ENCODE assay signal across 10 cellular contexts in genomic region chr2:177396630-177397460, GRCh38. TPM values are rescaled to one million over a fixed set of nuclear protein-coding genes. Genes with fewer than 3 reads are reported as not detected.
DNase-seq lines count a peak whose midpoint lies in the region; ATAC-seq, FAIRE-seq and TF ChIP-seq lines count a peak whose summit lies in the region.
"Had no signal": no experiment of that assay in that cellular context is flagged by ENCODE, and none has a peak within 500 bp of the region (broad histone marks: within the 10 kb centered on the region; RNA-seq: fewer than 3 reads in every experiment).

No MANE protein-coding gene starts in this region.

- peak overlapping the region; percentile 4 for H3K4me2 ChIP-seq in keratinocyte (ENCODE audit: control insufficient read depth, extremely low read depth, insufficient read depth, low read depth, low read length)

- no peak for TF ChIP-seq POLR2A in testis (IDR thresholded peaks at IDR 0.05)

- no peaks in the 10 kb centered on the region for H3K27me3 Mint-ChIP-seq in activated T-cell treated with anti-CD3 and anti-CD28 coated beads, Interleukin-2, amount 50 U/mL, for 24 hours
- H3K27me3 Mint-ChIP-seq in activated naive CD8-positive, alpha-beta T cell, result no peaks in the 10 kb centered on the region
- H3K27me3 Mint-ChIP-seq: central memory CD8-positive, alpha-beta T cell had no signal

- no peak for FAIRE-seq in keratinocyte (lab: Jason Lieb, UNC)
- FAIRE-seq in urothelium cell line (lab: Jason Lieb, UNC), result no peak

- intact Hi-C loops in testis (cut with DNase I; ENCODE audit: low total_unique reads), result no loop called here

- H4K20me1 ChIP-seq in keratinocyte (ENCODE audit: control insufficient read depth, extremely low read depth, insufficient read depth, low read length), result no peaks in the 10 kb centered on the region

- H2AFZ ChIP-seq in keratinocyte (ENCODE audit: control insufficient read depth, low read length), result no peak overlapping the region

- ATAC-seq in HG03439 (IDR thresholded peaks at IDR 0.05; ENCODE audit: unreplicated experiment), result no peak

- H3K9me3 ChIP-seq in keratinocyte (ENCODE audit: control insufficient read depth, low read depth, low read length) (no peaks in the 10 kb centered on the region), testis (no peaks in the 10 kb centered on the region)
- H3K9me3 ChIP-seq: BE2C had no signal

- H3K27me3 ChIP-seq in keratinocyte (ENCODE audit: control insufficient read depth, extremely low read depth, insufficient read depth, low read length) (no peaks in the 10 kb centered on the region), testis (no peaks in the 10 kb centered on the region)
- H3K27me3 ChIP-seq: BE2C had no signal

- no peak overlapping the region for H3K4me3 Mint-ChIP-seq in activated T-cell treated with anti-CD3 and anti-CD28 coated beads, Interleukin-2, amount 50 U/mL, for 24 hours
- peak overlapping the region; percentile 0 for H3K4me3 Mint-ChIP-seq in activated naive CD8-positive, alpha-beta T cell
- H3K4me3 Mint-ChIP-seq: central memory CD8-positive, alpha-beta T cell had no signal

- H3K4me1 Mint-ChIP-seq in activated T-cell treated with anti-CD3 and anti-CD28 coated beads, Interleukin-2, amount 50 U/mL, for 24 hours (ENCODE audit: low read depth), result peaks cover 77% of the 10 kb centered on the region
- H3K4me1 Mint-ChIP-seq in activated naive CD8-positive, alpha-beta T cell (ENCODE audit: low read depth), result peaks cover 81% of the 10 kb centered on the region

- H3K9ac ChIP-seq in keratinocyte (ENCODE audit: control insufficient read depth, extremely low read depth, insufficient read depth, low read length), result no peak overlapping the region

- peaks cover 52% of the 10 kb centered on the region for H3K36me3 Mint-ChIP-seq in activated T-cell treated with anti-CD3 and anti-CD28 coated beads, Interleukin-2, amount 50 U/mL, for 24 hours (ENCODE audit: low read depth)
- H3K36me3 Mint-ChIP-seq in activated naive CD8-positive, alpha-beta T cell, result peaks cover 6% of the 10 kb centered on the region

- H3K36me3 ChIP-seq in keratinocyte (ENCODE audit: control insufficient read depth in 2 of 2, extremely low read depth in 1 of 2, insufficient read depth in 2 of 2, low read length in 2 of 2) (no peaks in the 10 kb centered on the region), testis (ENCODE audit: low read depth, missing control alignments) (no peaks in the 10 kb centered on the region)
- H3K36me3 ChIP-seq: BE2C had no signal

- no peak overlapping the region for H3K27ac ChIP-seq in keratinocyte (ENCODE audit: control insufficient read depth, insufficient read depth, low read length)
- H3K27ac ChIP-seq in testis, result no peak overlapping the region

- H3K9me3 Mint-ChIP-seq in activated T-cell treated with anti-CD3 and anti-CD28 coated beads, Interleukin-2, amount 50 U/mL, for 24 hours, result no peaks in the 10 kb centered on the region
- H3K9me3 Mint-ChIP-seq in activated naive CD8-positive, alpha-beta T cell (ENCODE audit: low read depth), result no peaks in the 10 kb centered on the region
- H3K9me3 Mint-ChIP-seq: central memory CD8-positive, alpha-beta T cell had no signal

- H3K79me2 ChIP-seq in keratinocyte (ENCODE audit: control insufficient read depth, insufficient read depth, low read length), result peaks cover 68% of the 10 kb centered on the region

- H3K4me1 ChIP-seq in keratinocyte (ENCODE audit: control insufficient read depth, extremely low read depth, insufficient read depth, low read length), result peaks cover 36% of the 10 kb centered on the region
- H3K4me1 ChIP-seq in testis, result no peaks in the 10 kb centered on the region

- peak overlapping the region; percentile 13 for H3K27ac Mint-ChIP-seq in activated T-cell treated with anti-CD3 and anti-CD28 coated beads, Interleukin-2, amount 50 U/mL, for 24 hours
- no peak overlapping the region for H3K27ac Mint-ChIP-seq in activated naive CD8-positive, alpha-beta T cell

- H3K4me3 ChIP-seq in keratinocyte (ENCODE audit: control insufficient read depth in 2 of 3, extremely low read depth in 1 of 3, insufficient read depth in 2 of 3, low read depth in 1 of 3, low read length in 3 of 3) (no peak overlapping the region), testis (no peak overlapping the region)

- dilution Hi-C loops in keratinocyte (cut with MboI; ENCODE audit: extremely low pct_ligation_motif_present, low sequenced_read_pairs), result no loop called here

- H3K9me1 ChIP-seq in keratinocyte (ENCODE audit: control insufficient read depth, extremely low read depth, insufficient read depth, low read length), result no peaks in the 10 kb centered on the region

- 89 to 94% methylated on average over 11 of the region's 11 CpGs for WGBS in testis, 2 donors

- no peak for TF ChIP-seq CTCF in keratinocyte (optimal IDR thresholded peaks at IDR 0.05 in 1 of 3, IDR thresholded peaks at IDR 0.05 in 1 of 3, conservative IDR thresholded peaks at IDR 0.05 in 1 of 3; ENCODE audit: extremely low read depth in 1 of 3, insufficient read depth in 2 of 3, low read length in 3 of 3)
- TF ChIP-seq CTCF in testis (IDR thresholded peaks at IDR 0.05), result no peak

- no peak for DNase-seq in activated T-cell treated with anti-CD3 and anti-CD28 coated beads, Interleukin-2, amount 50 U/mL, for 24 hours
- no peak for DNase-seq in activated T-cell treated with anti-CD3 and anti-CD28 coated beads, Interleukin-2, amount 50 U/mL, for 1 hour
- DNase-seq in keratinocyte (ENCODE audit: low read depth, low spot score) (no peak), urothelium cell line (ENCODE audit: low spot score) (peak; percentile 66), testis (no peak), OCI-M2 (lab: John Stamatoyannopoulos, UW; ENCODE audit: unreplicated experiment) (no peak)
- DNase-seq: BE2C had no signal

RNA-seq across cellular contexts. Expression of gene AGPS, which starts 4.3 kb away (rescaled TPM):
- polyA plus RNA-seq in keratinocyte (14.1 to 28.0 TPM (median 15.7 TPM) in 3 replicates), testis (ENCODE audit: insufficient read depth, low read depth, low replicate concordance) (36.7 TPM)
- polyA plus RNA-seq in keratinocyte (2011; ENCODE audit: low read depth), result 41.7 TPM
- 11.8 and 23.3 TPM in 2 replicates for polyA plus RNA-seq in keratinocyte (2011; cell fraction: cytosol; rRNA removed)
- 11.5 and 16.7 TPM in 2 replicates for polyA plus RNA-seq in keratinocyte (2011; cell fraction: nucleus; rRNA removed)
- 13.3 and 22.0 TPM in 2 replicates for polyA plus RNA-seq in keratinocyte (2012; ENCODE audit: low replicate concordance)
- polyA minus RNA-seq in keratinocyte, result 2.2 to 34.0 TPM (median 10.7 TPM) in 3 replicates
- polyA minus RNA-seq in keratinocyte (2011; cell fraction: cytosol; rRNA and poly(A)+ RNA removed), result 27.0 TPM
- polyA minus RNA-seq in keratinocyte (2011; cell fraction: nucleus; rRNA and poly(A)+ RNA removed), result 13.7 and 31.5 TPM in 2 replicates
- total RNA-seq in testis, result 10 to 100 TPM; 55.7 to 73.4 TPM
